1 cellular context compared by ENCODE assay signal in genomic region chr16:268141-269053, GRCh38.
A peak's percentile ranks its signal among the peaks of the same experiment; 100 is the strongest.
TF ChIP-seq lines count a peak whose summit lies in the region.

No MANE protein-coding gene starts in this region.

TF ChIP-seq in H1, 55 proteins besides CTCF, POLR2A, EP300 and RAD21:
- TF ChIP-seq GABPA (IDR thresholded peaks at IDR 0.05; ENCODE audit: borderline replicate concordance, insufficient read depth, low read length) (0 out of 2 replicates have a peak, but pooled peaks have one; percentile 40), ASH2L (IDR thresholded peaks at IDR 0.05; ENCODE audit: low read length) (no peak)
